Comparison of ENCODE assay signal across 15 cellular contexts in genomic region chr1:179976970-179977651, GRCh38. TPM values are rescaled to one million over a fixed set of nuclear protein-coding genes. Genes with fewer than 3 reads are reported as not detected.
DNase-seq lines count a peak whose midpoint lies in the region; ATAC-seq and TF ChIP-seq lines count a peak whose summit lies in the region.
"Had no signal": no experiment of that assay in that cellular context is flagged by ENCODE, and none has a peak within 500 bp of the region (broad histone marks: within the 10 kb centered on the region; RNA-seq: fewer than 3 reads in every experiment).

No MANE protein-coding gene starts in this region.

- H3K36me3 Mint-ChIP-seq in WTC11 = no peaks in the 10 kb centered on the region

- peak; percentile 77 for ATAC-seq in WTC11
- no peak for ATAC-seq in HG02852 (IDR thresholded peaks at IDR 0.05; ENCODE audit: unreplicated experiment)
- no peak for ATAC-seq in HG02970 (IDR thresholded peaks at IDR 0.05; ENCODE audit: low FRiP score, unreplicated experiment)
- ATAC-seq: naive thymus-derived CD4-positive, alpha-beta T cell; T-helper 17 cell had no signal

- H3K4me3 ChIP-seq in BE2C (ENCODE audit: low read depth, low read length) (no peak overlapping the region), lower leg skin (ENCODE audit: low read depth, poor library complexity, severe bottlenecking) (no peak overlapping the region)
- H3K4me3 ChIP-seq: dorsolateral prefrontal cortex had no signal

- no peaks in the 10 kb centered on the region for H3K27me3 Mint-ChIP-seq in WTC11 (ENCODE audit: low read depth)
- H3K27me3 Mint-ChIP-seq: naive thymus-derived CD4-positive, alpha-beta T cell; T-helper 17 cell had no signal

- H3K4me1 ChIP-seq in BE2C = peaks cover 10% of the 10 kb centered on the region

- no peak for TF ChIP-seq POLR2A in lower leg skin (IDR thresholded peaks at IDR 0.05)

- no peaks in the 10 kb centered on the region for H3K36me3 ChIP-seq in BE2C

- WGBS in lower leg skin, 2 donors = 83 to 87% methylated on average over 4 of the region's 4 CpGs

- TF ChIP-seq CTCF in BE2C (IDR thresholded peaks at IDR 0.05; ENCODE audit: low read depth, low read length) = no peak
- TF ChIP-seq CTCF in WTC11 (IDR thresholded peaks at IDR 0.05) = no peak
- TF ChIP-seq CTCF in lower leg skin (IDR thresholded peaks at IDR 0.05) = no peak

- POLR2A ChIA-PET in WTC11 (lab: Charles Lee) = no interaction called here

- DNase-seq in BE2C (peak; percentile 58), D341Med (ENCODE audit: low spot score) (peak; percentile 30), WTC11 (ENCODE audit: low spot score) (no peak), iPS-NIHi7 (ENCODE audit: extremely low spot score) (peak; percentile 22), lower leg skin (ENCODE audit: low spot score in 2 of 2) (no peak), AG08395 (ENCODE audit: low spot score) (no peak)
- DNase-seq: activated CD4-positive, CD25-positive, alpha-beta regulatory T cell; dorsolateral prefrontal cortex; hippocampal formation; naive thymus-derived CD4-positive, alpha-beta T cell; NCI-H1694; NCI-H774; T-helper 17 cell had no signal

- peaks cover 20% of the 10 kb centered on the region for H3K4me1 Mint-ChIP-seq in WTC11

- no peak overlapping the region for H3K4me3 Mint-ChIP-seq in WTC11
- H3K4me3 Mint-ChIP-seq: T-helper 17 cell had no signal

- intact Hi-C loops in lower leg skin (cut with DNase I; ENCODE audit: low total_unique reads) = no loop called here

- no peaks in the 10 kb centered on the region; the same call in 1 of the 2 replicates for H3K9me3 Mint-ChIP-seq in WTC11

- peak overlapping the region; percentile 11 for H3K27ac Mint-ChIP-seq in WTC11
- H3K27ac Mint-ChIP-seq: T-helper 17 cell had no signal

- CTCF ChIA-PET in WTC11 (lab: Charles Lee) = interaction anchor here (1.1 to 1.2 kb wide), 3 partner anchors 109 to 192 kb away, joined by 3 to 4 read pairs (median 4); no protein-coding TSS in a partner anchor

- no peaks in the 10 kb centered on the region for H3K27me3 ChIP-seq in BE2C
- H3K27me3 ChIP-seq: dorsolateral prefrontal cortex had no signal

- H3K9me3 ChIP-seq in BE2C = no peaks in the 10 kb centered on the region

TF ChIP-seq in WTC11, 78 proteins besides CTCF, POLR2A, EP300 and RAD21:
- no peak for TF ChIP-seq CREM (CRISPR knock-in tag; IDR thresholded peaks at IDR 0.05)
- no peak for TF ChIP-seq JAZF1 (CRISPR knock-in tag; IDR thresholded peaks at IDR 0.05)
- no peak for TF ChIP-seq NFE2L1 (CRISPR knock-in tag; IDR thresholded peaks at IDR 0.05)
- TF ChIP-seq MXD4 (CRISPR knock-in tag; IDR thresholded peaks at IDR 0.05; ENCODE audit: borderline replicate concordance) = no peak

RNA-seq across cellular contexts. Expression of gene CEP350, which starts 22.5 kb away (rescaled TPM):
- polyA plus RNA-seq in BE2C (2012; ENCODE audit: insufficient read depth, insufficient read length, low read depth) = 13.2 TPM
- 34.2 to 36.7 TPM (median 35.4 TPM) in 3 replicates for total RNA-seq in WTC11 (2021)
- 10 to 100 TPM; 55.8 to 85.6 (median 59.9) TPM for total RNA-seq in lower leg skin

Comparison
In these comparisons a context has a peak if more than half of its experiments do, and no peak if none do; other contexts are left out.
1. DNase-seq: peak in BE2C (single experiment), D341Med (single experiment) and iPS-NIHi7 (single experiment); none in WTC11 (single experiment), lower leg skin (0 of 2) and AG08395 (single experiment).